Comparison of ENCODE assay signal across 20 cellular contexts in genomic region chr2:121664713-121665112, GRCh38.
"Had no signal": no experiment of that assay in that cellular context is flagged by ENCODE, and none has a peak within 500 bp of the region (broad histone marks: within the 10 kb centered on the region; RNA-seq: fewer than 3 reads in every experiment).

No MANE protein-coding gene starts in this region.

- H3K4me1 ChIP-seq: sigmoid colon, uterus had no signal

- DNase-seq: activated CD4-positive, alpha-beta T cell treated with anti-CD3 and anti-CD28 coated beads, Interleukin-2, amount 50 U/mL, for 48 hours; activated naive CD4-positive, alpha-beta T cell treated with anti-CD3 and anti-CD28 coated beads for 36 hours; activated naive CD8-positive, alpha-beta T cell treated with anti-CD3 and anti-CD28 coated beads, Interleukin-2, amount 10 ng/mL, durations not matched to agents 7 days and 5 days; activated T-cell treated with anti-CD3 and anti-CD28 coated beads, Interleukin-2, amount 50 U/mL, for 48 hours; amygdala; islet precursor cell; naive thymus-derived CD4-positive, alpha-beta T cell; occipital lobe; sigmoid colon; stimulated activated CD4-positive, alpha-beta T cell treated with anti-CD3 and anti-CD28 coated beads, Interleukin-2, amount 100 ng/mL, for 48 hours; stimulated activated CD8-positive, alpha-beta memory T cell treated with anti-CD3 and anti-CD28 coated beads, Interleukin-4, amount 100 ng/mL, for 48 hours; stimulated activated naive B cell treated with anti-CD40 and anti-IgM and Interleukin-4, amounts not matched to agents 10 μg/mL and 1 μg/mL and 100 μg/mL, for 72 hours; T-helper 1 cell; T-helper 9 cell; trophoblast cell; uterus had no signal

- H3K27me3 ChIP-seq: cardiac muscle cell, gastroesophageal sphincter, sigmoid colon, uterus had no signal

- H3K27ac ChIP-seq: cardiac muscle cell, gastroesophageal sphincter, sigmoid colon, uterus had no signal

- H3K4me3 Mint-ChIP-seq: activated naive CD4-positive, alpha-beta T cell treated with anti-CD3 and anti-CD28 coated beads for 36 hours; activated naive CD8-positive, alpha-beta T cell treated with anti-CD3 and anti-CD28 coated beads, Interleukin-2, amount 10 ng/mL, durations not matched to agents 7 days and 5 days; naive thymus-derived CD4-positive, alpha-beta T cell; neural crest cell; stimulated activated naive B cell treated with anti-CD40 and anti-IgM and Interleukin-4, amounts not matched to agents 10 μg/mL and 1 μg/mL and 100 μg/mL, for 72 hours had no signal

- H3K27ac Mint-ChIP-seq: activated naive CD4-positive, alpha-beta T cell treated with anti-CD3 and anti-CD28 coated beads for 36 hours; activated naive CD8-positive, alpha-beta T cell treated with anti-CD3 and anti-CD28 coated beads, Interleukin-2, amount 10 ng/mL, durations not matched to agents 7 days and 5 days; naive thymus-derived CD4-positive, alpha-beta T cell; stimulated activated naive B cell treated with anti-CD40 and anti-IgM and Interleukin-4, amounts not matched to agents 10 μg/mL and 1 μg/mL and 100 μg/mL, for 72 hours had no signal

- H3K4me1 Mint-ChIP-seq: activated naive CD8-positive, alpha-beta T cell treated with anti-CD3 and anti-CD28 coated beads, Interleukin-2, amount 10 ng/mL, durations not matched to agents 7 days and 5 days; stimulated activated naive B cell treated with anti-CD40 and anti-IgM and Interleukin-4, amounts not matched to agents 10 μg/mL and 1 μg/mL and 100 μg/mL, for 72 hours had no signal

- ATAC-seq: gastroesophageal sphincter; naive thymus-derived CD4-positive, alpha-beta T cell; stimulated activated naive B cell treated with anti-CD40 and anti-IgM and Interleukin-4, amounts not matched to agents 10 μg/mL and 1 μg/mL and 100 μg/mL, for 72 hours had no signal

- H3K36me3 ChIP-seq: cardiac muscle cell, gastroesophageal sphincter, sigmoid colon, uterus had no signal

- H3K9me3 ChIP-seq: gastroesophageal sphincter, sigmoid colon, uterus had no signal

- H3K9me3 Mint-ChIP-seq: activated naive CD4-positive, alpha-beta T cell treated with anti-CD3 and anti-CD28 coated beads for 36 hours; activated naive CD8-positive, alpha-beta T cell treated with anti-CD3 and anti-CD28 coated beads, Interleukin-2, amount 10 ng/mL, durations not matched to agents 7 days and 5 days; neural crest cell had no signal

- H3K27me3 Mint-ChIP-seq: activated naive CD8-positive, alpha-beta T cell treated with anti-CD3 and anti-CD28 coated beads, Interleukin-2, amount 10 ng/mL, durations not matched to agents 7 days and 5 days; naive thymus-derived CD4-positive, alpha-beta T cell; stimulated activated naive B cell treated with anti-CD40 and anti-IgM and Interleukin-4, amounts not matched to agents 10 μg/mL and 1 μg/mL and 100 μg/mL, for 72 hours had no signal

- H3K4me3 ChIP-seq: cardiac muscle cell, gastroesophageal sphincter, lung, sigmoid colon, uterus had no signal
